34 cellular contexts compared by ENCODE assay signal in the genomic region with DNA sequence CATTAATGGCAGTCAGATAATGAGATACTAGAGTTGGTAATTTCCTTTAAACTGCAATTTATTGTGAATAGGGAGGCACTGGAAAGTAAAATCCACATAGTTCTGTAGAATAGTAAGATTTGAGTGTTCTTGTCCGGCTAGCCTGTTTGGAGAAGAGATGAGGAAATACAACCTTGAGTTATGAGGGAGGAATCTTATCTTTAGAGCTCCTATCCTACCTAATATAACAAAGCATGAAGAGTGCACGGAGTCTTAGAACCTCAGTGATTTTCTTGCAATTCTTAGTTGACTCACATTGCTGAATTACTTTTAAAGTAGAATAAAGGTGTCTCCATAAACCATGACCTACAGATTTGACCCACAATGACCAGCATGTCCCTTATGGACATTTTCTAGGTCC.
"Had no signal": no experiment of that assay in that cellular context is flagged by ENCODE, and none has a peak within 500 bp of the region (broad histone marks: within the 10 kb centered on the region; RNA-seq: fewer than 3 reads in every experiment).

No MANE protein-coding gene starts in this region.

- DNase-seq: Karpas-422, Kasumi-1, KG1, MG63, MM.1S, MV-4-11, NCI-H1048, NCI-H1092, NCI-H1092 treated with DMSO at 0.1 percent for 48 hours, NCI-H1105, NCI-H1105 treated with DMSO at 0.1 percent for 48 hours, NCI-H1417, NCI-H1417 treated with DMSO at 0.1 percent for 48 hours, NCI-H1436, NCI-H1436 treated with DMSO at 0.1 percent for 48 hours, NCI-H146, NCI-H1694, NCI-H1694 treated with DMSO at 0.1 percent for 48 hours, NCI-H187, NCI-H187 treated with DMSO at 0.1 percent for 48 hours, NCI-H1930, NCI-H2029, NCI-H2029 treated with DMSO at 0.1 percent for 48 hours, NCI-H2081, NCI-H2081 treated with DMSO at 0.1 percent for 48 hours, NCI-H2107, NCI-H2171, NCI-H2171 treated with DMSO at 0.1 percent for 48 hours, NCI-H2227 treated with DMSO at 0.1 percent for 48 hours, NCI-H226, NCI-H345, NCI-H446, NCI-H446 treated with DMSO at 0.1 percent for 48 hours had no signal

- H3K9ac ChIP-seq: KMS-11 had no signal

- H3K4me3 ChIP-seq: MG63 had no signal

- H3K4me2 ChIP-seq: KMS-11 had no signal

- H3K27ac ChIP-seq: KMS-11 had no signal

- H3K27me3 ChIP-seq: MG63 had no signal

- H3K9me3 ChIP-seq: MG63 had no signal
